Comparison of ENCODE assay signal across 10 cellular contexts in the genomic region with DNA sequence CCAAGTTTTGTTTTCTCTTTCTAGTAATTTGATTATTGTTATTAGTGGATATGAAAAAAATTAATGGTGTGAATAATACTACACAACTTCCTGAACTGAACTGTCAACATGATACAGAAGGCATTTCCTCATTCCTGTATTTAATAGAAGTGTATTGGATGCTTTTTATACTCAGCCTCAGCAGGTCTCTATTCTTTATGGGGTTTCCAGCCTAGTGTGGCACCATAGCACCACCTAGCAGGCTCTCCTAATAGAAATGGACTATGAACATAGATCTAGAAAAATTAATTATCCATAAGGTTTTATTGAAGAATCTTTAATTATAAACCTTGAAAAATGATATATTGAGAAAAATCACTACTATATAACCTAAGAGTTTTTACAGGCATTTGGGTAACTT. TPM values are rescaled to one million over a fixed set of nuclear protein-coding genes. Genes with fewer than 3 reads are reported as not detected.
DNase-seq lines count a peak whose midpoint lies in the region; ATAC-seq, FAIRE-seq and TF ChIP-seq lines count a peak whose summit lies in the region.
"Had no signal": no experiment of that assay in that cellular context is flagged by ENCODE, and none has a peak within 500 bp of the region (broad histone marks: within the 10 kb centered on the region; RNA-seq: fewer than 3 reads in every experiment).

No MANE protein-coding gene starts in this region.

- CTCF ChIA-PET in AG04450 (lab: Charles Lee), result interaction anchor here (0.9 to 1.6 kb wide), 7 partner anchors 11 to 653 kb away, joined by 3 to 7 read pairs (median 6); no protein-coding TSS in a partner anchor

- H3K36me3 Mint-ChIP-seq in activated T-cell treated with anti-CD3 and anti-CD28 coated beads, Interleukin-2, amount 50 U/mL, for 72 hours (ENCODE audit: insufficient read depth in 2 of 2), result no peaks in the 10 kb centered on the region

- H3K27me3 ChIP-seq in AG04450 (ENCODE audit: control insufficient read depth, insufficient read depth, low read length) (no peaks in the 10 kb centered on the region), WERI-Rb-1 (ENCODE audit: insufficient read depth, low read depth, severe bottlenecking) (no peaks in the 10 kb centered on the region)

- H3K4me1 Mint-ChIP-seq in activated T-cell treated with anti-CD3 and anti-CD28 coated beads, Interleukin-2, amount 50 U/mL, for 72 hours (ENCODE audit: low read depth), result no peaks in the 10 kb centered on the region

- H3K9me3 ChIP-seq in AG04450 (ENCODE audit: control insufficient read depth, insufficient read depth, low read length), result no peaks in the 10 kb centered on the region
- H3K9me3 ChIP-seq in WERI-Rb-1 (ENCODE audit: severe bottlenecking), result no peaks in the 10 kb centered on the region

- DNase-seq in AG04450 (ENCODE audit: low read depth, low spot score) (peak; percentile 4), WERI-Rb-1 (peak; percentile 20), foreskin melanocyte (no peak)
- DNase-seq in activated T-cell treated with anti-CD3 and anti-CD28 coated beads, Interleukin-2, amount 50 U/mL, for 72 hours, result no peak
- DNase-seq in activated T-cell treated with anti-CD3 and anti-CD28 coated beads, Interleukin-2, amount 50 U/mL, for 48 hours, result no peak
- DNase-seq: GF-D8 had no signal

- no peak overlapping the region for H3K27ac Mint-ChIP-seq in activated T-cell treated with anti-CD3 and anti-CD28 coated beads, Interleukin-2, amount 50 U/mL, for 72 hours

- H3K4me3 ChIP-seq in AG04450 (ENCODE audit: low read depth, low read length) (no peak overlapping the region), WERI-Rb-1 (ENCODE audit: low read depth, low read length) (no peak overlapping the region)

- peaks cover 1 to 3% of the 10 kb centered on the region in 2 donors for H3K9me3 Mint-ChIP-seq in activated T-cell treated with anti-CD3 and anti-CD28 coated beads, Interleukin-2, amount 50 U/mL, for 72 hours

- no peak overlapping the region for H3K4me3 Mint-ChIP-seq in activated T-cell treated with anti-CD3 and anti-CD28 coated beads, Interleukin-2, amount 50 U/mL, for 72 hours

- TF ChIP-seq CTCF in AG04450 (IDR thresholded peaks at IDR 0.05; ENCODE audit: low read depth, low read length), result peak; percentile 65
- TF ChIP-seq CTCF in WERI-Rb-1 (IDR thresholded peaks at IDR 0.05; ENCODE audit: low read depth, low read length), result peak; percentile 20; the same call in 1 of the 2 replicates

- H3K27ac ChIP-seq in AG04450 (ENCODE audit: low read depth, low read length), result no peak overlapping the region
- no peak overlapping the region for H3K27ac ChIP-seq in WERI-Rb-1

- TF ChIP-seq RAD21 in Ishikawa (IDR thresholded peaks at IDR 0.05; ENCODE audit: low read depth), result peak; percentile 84

- no peaks in the 10 kb centered on the region for H3K36me3 ChIP-seq in WERI-Rb-1

- no peak for TF ChIP-seq EP300 in Ishikawa (IDR thresholded peaks at IDR 0.05; ENCODE audit: borderline replicate concordance)

- no peaks in the 10 kb centered on the region for H3K27me3 Mint-ChIP-seq in activated T-cell treated with anti-CD3 and anti-CD28 coated beads, Interleukin-2, amount 50 U/mL, for 72 hours (ENCODE audit: low read depth)

- POLR2A ChIA-PET in AG04450 (lab: Yijun Ruan, JAX), result no interaction called here

- no peak for ATAC-seq in GM21786 (IDR thresholded peaks at IDR 0.05; ENCODE audit: unreplicated experiment)
- ATAC-seq in activated T-cell treated with anti-CD3 and anti-CD28 coated beads, Interleukin-2, amount 50 U/mL, for 72 hours (replicated peaks in 1 of 2), result no peak
- ATAC-seq: Right ventricle myocardium inferior had no signal

- peak; percentile 90 for FAIRE-seq in islet of Langerhans (lab: Jason Lieb, UNC)

TF ChIP-seq in Ishikawa, 13 proteins besides CTCF, POLR2A, EP300 and RAD21:
- TF ChIP-seq, protein P1, sequence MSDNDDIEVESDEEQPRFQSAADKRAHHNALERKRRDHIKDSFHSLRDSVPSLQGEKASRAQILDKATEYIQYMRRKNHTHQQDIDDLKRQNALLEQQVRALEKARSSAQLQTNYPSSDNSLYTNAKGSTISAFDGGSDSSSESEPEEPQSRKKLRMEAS (IDR thresholded peaks at IDR 0.05), result no peak
- TF ChIP-seq ZBTB7A (IDR thresholded peaks at IDR 0.05; ENCODE audit: low read depth) (no peak), CEBPB (IDR thresholded peaks at IDR 0.05) (no peak), FOXM1 (IDR thresholded peaks at IDR 0.05; ENCODE audit: borderline replicate concordance, low read depth) (no peak), CREB1 (IDR thresholded peaks at IDR 0.05; ENCODE audit: low read depth) (no peak), YY1 (IDR thresholded peaks at IDR 0.05; ENCODE audit: low read depth) (no peak), TCF12 (IDR thresholded peaks at IDR 0.05; ENCODE audit: low read depth) (no peak), TEAD4 (IDR thresholded peaks at IDR 0.05) (no peak), EGR1 (IDR thresholded peaks at IDR 0.05) (no peak), REST (IDR thresholded peaks at IDR 0.05; ENCODE audit: low read depth) (no peak)
- TF ChIP-seq, protein P2, sequence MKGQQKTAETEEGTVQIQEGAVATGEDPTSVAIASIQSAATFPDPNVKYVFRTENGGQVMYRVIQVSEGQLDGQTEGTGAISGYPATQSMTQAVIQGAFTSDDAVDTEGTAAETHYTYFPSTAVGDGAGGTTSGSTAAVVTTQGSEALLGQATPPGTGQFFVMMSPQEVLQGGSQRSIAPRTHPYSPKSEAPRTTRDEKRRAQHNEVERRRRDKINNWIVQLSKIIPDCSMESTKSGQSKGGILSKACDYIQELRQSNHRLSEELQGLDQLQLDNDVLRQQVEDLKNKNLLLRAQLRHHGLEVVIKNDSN (IDR thresholded peaks at IDR 0.05), result no peak

RNA-seq across cellular contexts. Expression of gene GLRB, which starts 52.4 kb away (rescaled TPM):
- 8.3 and 11.8 TPM in 2 replicates for polyA plus RNA-seq in AG04450 (2011; rRNA removed)
- 3.5 and 4.1 TPM in 2 replicates for polyA minus RNA-seq in AG04450 (2011; rRNA and poly(A)+ RNA removed)
- not detected for total RNA-seq in activated T-cell treated with anti-CD3 and anti-CD28 coated beads, Interleukin-2, amount 50 U/mL, for 72 hours

Comparison
In these comparisons a context has a peak if more than half of its experiments do, and no peak if none do; other contexts are left out.
1. DNase-seq: peak in AG04450 (single experiment) and WERI-Rb-1 (single experiment); none in foreskin melanocyte (single experiment), activated T-cell treated with anti-CD3 and anti-CD28 coated beads, Interleukin-2, amount 50 U/mL, for 72 hours (0 of 2) and activated T-cell treated with anti-CD3 and anti-CD28 coated beads, Interleukin-2, amount 50 U/mL, for 48 hours (0 of 2).